Comparison of ENCODE assay signal across 22 cellular contexts in genomic region chr5:69211200-69211599, GRCh38.
"Had no signal": no experiment of that assay in that cellular context is flagged by ENCODE, and none has a peak within 500 bp of the region (broad histone marks: within the 10 kb centered on the region; RNA-seq: fewer than 3 reads in every experiment).

No MANE protein-coding gene starts in this region.

- H3K36me3 ChIP-seq: esophagus muscularis mucosa, gastroesophageal sphincter, heart right ventricle, left ventricle myocardium inferior, lower lobe of right lung had no signal

- H3K4me1 ChIP-seq: esophagus muscularis mucosa, gastroesophageal sphincter, heart right ventricle, left ventricle myocardium inferior, lower lobe of right lung had no signal

- DNase-seq: dermis blood vessel endothelial cell; dorsolateral prefrontal cortex; effector CD4-positive, alpha-beta T cell; effector memory CD4-positive, alpha-beta T cell; endodermal cell; foreskin keratinocyte; heart right ventricle; hippocampal formation; immature natural killer cell; islet precursor cell; kidney; kidney glomerular epithelial cell; left colon; left ventricle myocardium inferior; lower lobe of right lung; mesenchymal stem cell; mucosa of descending colon; naive B cell had no signal

- H3K27me3 ChIP-seq: dorsolateral prefrontal cortex, esophagus muscularis mucosa, foreskin keratinocyte, gastroesophageal sphincter, heart right ventricle had no signal

- H3K27ac ChIP-seq: coronary artery, dorsolateral prefrontal cortex, esophagus muscularis mucosa, foreskin keratinocyte, gastroesophageal sphincter, heart right ventricle, left ventricle myocardium inferior, lower lobe of right lung had no signal

- H3K4me3 ChIP-seq: coronary artery, dorsolateral prefrontal cortex, esophagus muscularis mucosa, gastroesophageal sphincter, heart right ventricle, left ventricle myocardium inferior, lower lobe of right lung, mucosa of descending colon had no signal

- H3K9me3 ChIP-seq: esophagus muscularis mucosa, gastroesophageal sphincter, heart right ventricle, left ventricle myocardium inferior, lower lobe of right lung, mucosa of descending colon had no signal

- ATAC-seq: foreskin keratinocyte, gastroesophageal sphincter, left colon, left lobe of liver, lower lobe of right lung, mucosa of descending colon had no signal
